In the genomic region with DNA sequence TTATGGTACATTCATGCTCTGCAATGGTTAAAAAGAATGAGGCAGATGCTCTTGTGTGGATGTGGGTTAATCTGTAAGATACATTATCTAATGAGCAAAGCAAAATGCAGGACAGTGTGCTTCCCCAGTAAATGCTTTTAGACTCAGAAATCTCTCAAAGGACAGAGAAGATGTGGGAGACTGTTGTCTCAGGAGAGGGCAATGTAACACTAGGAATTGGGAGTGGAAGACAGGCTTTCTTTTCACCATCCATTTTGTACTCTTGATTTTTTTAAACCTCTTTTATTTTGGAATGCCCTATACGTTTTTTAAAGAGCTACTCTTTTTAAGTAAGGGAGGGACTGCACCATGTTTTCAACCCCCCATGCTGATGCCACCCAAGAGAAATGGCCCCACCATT, we compare ENCODE assay signal across 13 cellular contexts.
DNase-seq lines count a peak whose midpoint lies in the region; ATAC-seq, FAIRE-seq and TF ChIP-seq lines count a peak whose summit lies in the region.
"Had no signal": no experiment of that assay in that cellular context is flagged by ENCODE, and none has a peak within 500 bp of the region (broad histone marks: within the 10 kb centered on the region; RNA-seq: fewer than 3 reads in every experiment).

No MANE protein-coding gene starts in this region.

- no peak overlapping the region for H3K27ac Mint-ChIP-seq in endodermal cell
- H3K27ac Mint-ChIP-seq in progenitor cell of endocrine pancreas: no peak overlapping the region

- ATAC-seq in A549 (no peak), Panc1 (0 out of 2 replicates have a peak, but pooled peaks have one; percentile 50)

- FAIRE-seq in A549 (lab: Jason Lieb, UNC) (no peak), GM12891 (lab: Jason Lieb, UNC) (no peak)

- H3K9me2 ChIP-seq in OCI-LY7 (ENCODE audit: insufficient read depth, low read length): no peaks in the 10 kb centered on the region

- no peaks in the 10 kb centered on the region for H3K27me3 ChIP-seq in Panc1 (ENCODE audit: control insufficient read depth, insufficient read depth, low read length)
- H3K27me3 ChIP-seq in endodermal cell (ENCODE audit: control insufficient read depth, insufficient read depth, low read length, poor library complexity, severe bottlenecking): no peaks in the 10 kb centered on the region

- no peaks in the 10 kb centered on the region for H4K20me1 ChIP-seq in OCI-LY7 (ENCODE audit: insufficient read depth, low read length)

- no peak overlapping the region for H3K9ac ChIP-seq in endodermal cell (ENCODE audit: extremely low read depth, low read length, poor library complexity, severe bottlenecking)

- H3K36me3 ChIP-seq in Panc1 (ENCODE audit: control insufficient read depth, insufficient read depth, low read length): no peaks in the 10 kb centered on the region
- no peaks in the 10 kb centered on the region for H3K36me3 ChIP-seq in endodermal cell (ENCODE audit: control insufficient read depth, insufficient read depth, low read length)
- H3K36me3 ChIP-seq in OCI-LY7 (ENCODE audit: insufficient read depth, low read length): no peaks in the 10 kb centered on the region

- WGBS in A549 (ENCODE audit: missing lambda C conversion rate): 12% methylated on average over 1 of the region's 1 CpG
- 67% methylated on average over 1 of the region's 1 CpG; no CpG with 5 or more reads in 1 of the 2 experiments for WGBS in endodermal cell (ENCODE audit: insufficient coverage in 1 of 2, insufficient read length in 1 of 2), 2 experiments

- peaks cover 6% of the 10 kb centered on the region for H3K4me1 ChIP-seq in A549
- H3K4me1 ChIP-seq in Panc1 (ENCODE audit: control insufficient read depth, insufficient read depth, low read length): peaks cover 4% of the 10 kb centered on the region
- H3K4me1 ChIP-seq in endodermal cell (ENCODE audit: control insufficient read depth, insufficient read depth, low read length): no peaks in the 10 kb centered on the region
- no peaks in the 10 kb centered on the region for H3K4me1 ChIP-seq in OCI-LY7 (ENCODE audit: insufficient read depth, low read length, poor library complexity, severe bottlenecking)

- in situ Hi-C loops in Panc1 (cut with HindIII; ENCODE audit: low pct_unique_long_range_greater_than_20kb, low sequenced_read_pairs): no loop called here

- no peaks in the 10 kb centered on the region for H3K9me3 Mint-ChIP-seq in endodermal cell
- no peaks in the 10 kb centered on the region for H3K9me3 Mint-ChIP-seq in progenitor cell of endocrine pancreas (ENCODE audit: low read depth)

- no peaks in the 10 kb centered on the region for H3K79me2 ChIP-seq in OCI-LY7 (ENCODE audit: insufficient read depth, low read depth, low read length)

- H3K27me3 Mint-ChIP-seq in endodermal cell (ENCODE audit: insufficient read depth): peaks cover 7% of the 10 kb centered on the region
- H3K27me3 Mint-ChIP-seq in progenitor cell of endocrine pancreas: peaks cover 51% of the 10 kb centered on the region

- no peaks in the 10 kb centered on the region for H3K9me3 ChIP-seq in A549
- H3K9me3 ChIP-seq in Panc1 (ENCODE audit: control insufficient read depth, insufficient read depth, low read depth, low read length): no peaks in the 10 kb centered on the region
- H3K9me3 ChIP-seq in endodermal cell (ENCODE audit: control insufficient read depth, low read length): no peaks in the 10 kb centered on the region
- H3K9me3 ChIP-seq in OCI-LY7 (ENCODE audit: low read length): no peaks in the 10 kb centered on the region

- no peak for DNase-seq in A549 (ENCODE audit: low read depth in 1 of 2, low spot score in 1 of 2)
- no peak for DNase-seq in Panc1 (ENCODE audit: low read depth, low spot score)
- no peak for DNase-seq in endodermal cell
- DNase-seq in medulla oblongata (ENCODE audit: extremely low spot score): peak; percentile 70
- no peak for DNase-seq in GM19240 (ENCODE audit: insufficient read length, low spot score)
- no peak for DNase-seq in OCI-LY7 (ENCODE audit: low spot score)
- DNase-seq in GM12891 (ENCODE audit: insufficient read length, low spot score): no peak
- no peak for DNase-seq in progenitor cell of endocrine pancreas (ENCODE audit: low spot score, unreplicated experiment)
- DNase-seq: NCI-H1417 treated with DMSO at 0.1 percent for 48 hours, NCI-H1930, NCI-H510A treated with DMSO at 0.1 percent for 48 hours, SHP77 treated with DMSO at 0.1 percent for 48 hours had no signal

- BruUV-seq in Panc1 (replicated peaks; lab: Mats Ljungman, UMichigan) (no TSS peak), OCI-LY7 (replicated peaks; lab: Mats Ljungman, UMichigan) (no TSS peak)

- peak; percentile 22 to 38; a peak in 3 of 5 replicates for TF ChIP-seq RAD21 in A549 (conservative IDR thresholded peaks at IDR 0.05 in 1 of 2, IDR thresholded peaks at IDR 0.05 in 1 of 2)

- TF ChIP-seq POLR2A in A549 (IDR thresholded peaks at IDR 0.05; ENCODE audit: low read length) (no peak), GM12891 (IDR thresholded peaks at IDR 0.05; ENCODE audit: low read depth, low read length) (no peak)

- H2AFZ ChIP-seq in OCI-LY7 (ENCODE audit: low read length): no peak overlapping the region

- H3K4me3 ChIP-seq in A549: no peak overlapping the region
- H3K4me3 ChIP-seq in Panc1 (ENCODE audit: low read depth in 2 of 2, low read length in 2 of 2): no peak overlapping the region
- no peak overlapping the region for H3K4me3 ChIP-seq in endodermal cell (ENCODE audit: low read length)
- no peak overlapping the region for H3K4me3 ChIP-seq in OCI-LY7 (ENCODE audit: low read depth, low read length, poor library complexity, severe bottlenecking)

- H3K4me3 Mint-ChIP-seq in endodermal cell (no peak overlapping the region), progenitor cell of endocrine pancreas (ENCODE audit: low read depth) (no peak overlapping the region)

- intact Hi-C loops in Panc1 (cut with micrococcal nuclease; ENCODE audit: unreplicated experiment) (no loop called here), OCI-LY7 (cut with micrococcal nuclease; ENCODE audit: unreplicated experiment) (no loop called here)

- H3K27ac ChIP-seq in A549: peak overlapping the region in 1 of 2 experiments; percentile 25; a peak in 1 of 6 replicates
- peak overlapping the region; percentile 21; the same call in 1 of the 2 replicates for H3K27ac ChIP-seq in Panc1 (ENCODE audit: low read length)
- no peak overlapping the region for H3K27ac ChIP-seq in endodermal cell (ENCODE audit: low read depth, low read length)
- no peak overlapping the region for H3K27ac ChIP-seq in OCI-LY7 (ENCODE audit: low read depth, low read length, poor library complexity, severe bottlenecking)
- H3K27ac ChIP-seq: C4-2B had no signal

- CTCF ChIA-PET in A549 (lab: Yijun Ruan, JAX): interaction anchor here (1.6 to 2.4 kb wide), 3 partner anchors 9 to 532 kb away, joined by 3 to 6 read pairs (median 5); no protein-coding TSS in a partner anchor
- CTCF ChIA-PET in Panc1 (lab: Charles Lee): no interaction called here
- CTCF ChIA-PET in OCI-LY7 (lab: Charles Lee; ENCODE audit: unreplicated experiment): no interaction called here

- POLR2A ChIA-PET in A549 (lab: Yijun Ruan, JAX) (no interaction called here), Panc1 (lab: Charles Lee) (no interaction called here), OCI-LY7 (lab: Charles Lee) (interaction anchor here (0.6 kb wide), 1 partner anchor 112 kb away, joined by 3 read pairs; no protein-coding TSS in a partner anchor)

- H3K36me3 Mint-ChIP-seq in endodermal cell (ENCODE audit: low read depth) (no peaks in the 10 kb centered on the region), progenitor cell of endocrine pancreas (ENCODE audit: insufficient read depth) (no peaks in the 10 kb centered on the region)

- H3K4me2 ChIP-seq in A549: no peak overlapping the region
- no peak overlapping the region for H3K4me2 ChIP-seq in OCI-LY7 (ENCODE audit: low read length)

- TF ChIP-seq CTCF in A549 (IDR thresholded peaks at IDR 0.05): no peak
- no peak for TF ChIP-seq CTCF in Panc1 (IDR thresholded peaks at IDR 0.05)
- TF ChIP-seq CTCF in endodermal cell (conservative IDR thresholded peaks at IDR 0.05): peak; percentile 35
- TF ChIP-seq CTCF in OCI-LY7 (conservative IDR thresholded peaks at IDR 0.05; ENCODE audit: low read length): no peak
- no peak for TF ChIP-seq CTCF in progenitor cell of endocrine pancreas (IDR thresholded peaks at IDR 0.05; ENCODE audit: unreplicated experiment)

- H3K4me1 Mint-ChIP-seq in endodermal cell (no peaks in the 10 kb centered on the region), progenitor cell of endocrine pancreas (ENCODE audit: low read depth) (no peaks in the 10 kb centered on the region)

- no peak for TF ChIP-seq EP300 in A549 (IDR thresholded peaks at IDR 0.05)

TF ChIP-seq in A549, 52 proteins besides CTCF, POLR2A, EP300 and RAD21 (continues in another document):
- TF ChIP-seq EHF (CRISPR knock-in tag; IDR thresholded peaks at IDR 0.05): no peak
- TF ChIP-seq FOXS1 (CRISPR knock-in tag; IDR thresholded peaks at IDR 0.05): no peak
- TF ChIP-seq CBX2 (IDR thresholded peaks at IDR 0.05; ENCODE audit: borderline replicate concordance, low read depth): no peak
- no peak for TF ChIP-seq HOXA7 (CRISPR knock-in tag; IDR thresholded peaks at IDR 0.05)
- TF ChIP-seq, protein P1, sequence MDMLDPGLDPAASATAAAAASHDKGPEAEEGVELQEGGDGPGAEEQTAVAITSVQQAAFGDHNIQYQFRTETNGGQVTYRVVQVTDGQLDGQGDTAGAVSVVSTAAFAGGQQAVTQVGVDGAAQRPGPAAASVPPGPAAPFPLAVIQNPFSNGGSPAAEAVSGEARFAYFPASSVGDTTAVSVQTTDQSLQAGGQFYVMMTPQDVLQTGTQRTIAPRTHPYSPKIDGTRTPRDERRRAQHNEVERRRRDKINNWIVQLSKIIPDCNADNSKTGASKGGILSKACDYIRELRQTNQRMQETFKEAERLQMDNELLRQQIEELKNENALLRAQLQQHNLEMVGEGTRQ (IDR thresholded peaks at IDR 0.05): no peak
- no peak for TF ChIP-seq JUN (IDR thresholded peaks at IDR 0.05)
- no peak for TF ChIP-seq MAFK (IDR thresholded peaks at IDR 0.05; ENCODE audit: partially characterized antibody)
- TF ChIP-seq HEYL (CRISPR knock-in tag; IDR thresholded peaks at IDR 0.05): no peak

TF ChIP-seq in GM12891, 5 proteins besides CTCF, POLR2A, EP300 and RAD21:
- no peak for TF ChIP-seq TAF1 (IDR thresholded peaks at IDR 0.05; ENCODE audit: low read depth, low read length)
- no peak for TF ChIP-seq PAX5 (IDR thresholded peaks at IDR 0.05; ENCODE audit: insufficient read depth, low read length, severe bottlenecking)
TF ChIP-seq in GM12891: peak in this region for 0.
